ENCODE assay signal across 9 cellular contexts in the genomic region with DNA sequence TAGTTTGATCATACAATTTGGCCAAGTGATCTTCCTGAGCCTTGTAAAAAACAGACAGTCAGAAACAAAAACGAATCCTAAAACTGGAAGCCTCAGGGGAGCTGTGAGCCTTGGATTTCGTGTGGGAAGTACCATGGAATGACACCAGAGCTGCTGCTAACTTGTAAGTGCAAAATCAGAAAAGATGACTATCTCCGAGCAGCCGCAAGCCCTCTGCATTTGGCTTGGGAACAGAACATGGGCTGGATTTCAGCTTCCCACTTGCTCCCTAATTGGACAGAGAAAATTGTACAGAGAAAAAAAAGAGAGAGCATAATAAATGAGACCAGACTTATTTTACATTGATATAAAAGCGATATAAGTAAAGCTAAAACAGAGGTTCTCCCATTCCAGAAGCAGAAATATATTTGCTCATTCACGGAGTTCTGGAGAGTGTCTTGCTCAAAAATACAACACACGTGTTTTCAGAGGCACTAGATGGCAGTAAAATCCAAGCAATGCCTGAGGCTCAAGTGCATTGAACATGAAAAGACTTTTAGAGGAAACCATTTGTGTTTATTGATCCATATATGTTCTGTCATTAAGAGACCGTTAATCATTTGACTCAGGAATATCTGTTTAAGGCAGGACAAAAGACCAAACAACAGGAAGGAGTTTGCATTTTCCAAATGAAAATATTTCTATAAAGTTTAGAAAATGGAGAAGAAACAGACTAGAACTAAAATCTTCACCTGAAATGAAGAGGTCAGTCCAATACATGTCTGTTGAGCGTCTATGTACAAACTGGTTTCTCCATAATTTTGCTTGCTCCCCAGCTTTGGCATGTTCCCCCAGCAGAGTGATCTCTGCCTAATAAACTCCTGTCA.
DNase-seq lines count a peak whose midpoint lies in the region; ATAC-seq and TF ChIP-seq lines count a peak whose summit lies in the region.
"Had no signal": no experiment of that assay in that cellular context is flagged by ENCODE, and none has a peak within 500 bp of the region (broad histone marks: within the 10 kb centered on the region; RNA-seq: fewer than 3 reads in every experiment).

No MANE protein-coding gene starts in this region.

- no peaks in the 10 kb centered on the region for H3K4me1 ChIP-seq in NT2/D1 (ENCODE audit: insufficient read depth, insufficient read length)
- no peaks in the 10 kb centered on the region for H3K4me1 ChIP-seq in fibroblast of lung (ENCODE audit: control insufficient read depth, extremely low read depth, insufficient read depth, low read length)

- no peaks in the 10 kb centered on the region for H4K20me1 ChIP-seq in fibroblast of lung (ENCODE audit: control insufficient read depth, extremely low read depth, insufficient read depth, low read length)

- no peaks in the 10 kb centered on the region for H3K36me3 Mint-ChIP-seq in endothelial cell (ENCODE audit: low read depth, unreplicated experiment)
- H3K36me3 Mint-ChIP-seq: activated naive CD8-positive, alpha-beta T cell treated with anti-CD3 and anti-CD28 coated beads, Interleukin-2, amount 10 ng/mL, durations not matched to agents 7 days and 5 days had no signal

- peaks cover 2% of the 10 kb centered on the region for H3K4me1 Mint-ChIP-seq in endothelial cell (ENCODE audit: unreplicated experiment)
- H3K4me1 Mint-ChIP-seq: activated naive CD8-positive, alpha-beta T cell treated with anti-CD3 and anti-CD28 coated beads, Interleukin-2, amount 10 ng/mL, durations not matched to agents 7 days and 5 days had no signal

- peak; percentile 71 for ATAC-seq in Right ventricle myocardium superior (ENCODE audit: poor library complexity)
- no peak for ATAC-seq in HG03097 (IDR thresholded peaks at IDR 0.05; ENCODE audit: low FRiP score, unreplicated experiment)

- H3K4me3 ChIP-seq in NT2/D1 (ENCODE audit: insufficient read length, low read depth): no peak overlapping the region
- no peak overlapping the region for H3K4me3 ChIP-seq in fibroblast of lung (replicated peaks in 1 of 4; ENCODE audit: control extremely low read depth in 1 of 4, insufficient read depth in 1 of 4, low read depth in 3 of 4, low read length in 4 of 4)

- H3K79me2 ChIP-seq in fibroblast of lung (ENCODE audit: control insufficient read depth, insufficient read depth, low read length): no peaks in the 10 kb centered on the region

- intact Hi-C loops in Right ventricle myocardium superior (cut with DNase I): loop anchor here (10.0 kb wide), 1 partner anchor 641 kb away; no protein-coding TSS in a partner anchor
- intact Hi-C loops in cardiac septum (cut with DNase I): no loop called here

- H3K4me2 ChIP-seq in fibroblast of lung (ENCODE audit: extremely low read depth, insufficient read depth, low read length): no peak overlapping the region

- peaks cover 2% of the 10 kb centered on the region for H3K27me3 Mint-ChIP-seq in endothelial cell (ENCODE audit: unreplicated experiment)

- no peak overlapping the region for H2AFZ ChIP-seq in fibroblast of lung (ENCODE audit: low read length)

- H3K9me3 ChIP-seq in NT2/D1 (ENCODE audit: insufficient read depth, low read length) (no peaks in the 10 kb centered on the region), fibroblast of lung (ENCODE audit: control insufficient read depth, insufficient read depth, low read depth, low read length) (no peaks in the 10 kb centered on the region)

- TF ChIP-seq CTCF in fibroblast of lung (conservative IDR thresholded peaks at IDR 0.05 in 1 of 2, IDR thresholded peaks at IDR 0.05 in 1 of 2; ENCODE audit: low read depth in 1 of 2, low read length in 2 of 2) (peak; percentile 49 to 55), endothelial cell (IDR thresholded peaks at IDR 0.05; ENCODE audit: unreplicated experiment) (no peak)

- H3K36me3 ChIP-seq in NT2/D1 (ENCODE audit: insufficient read depth, insufficient read length, low read length) (no peaks in the 10 kb centered on the region), fibroblast of lung (ENCODE audit: control insufficient read depth, insufficient read depth, low read length) (no peaks in the 10 kb centered on the region)

- H3K4me3 Mint-ChIP-seq in endothelial cell (ENCODE audit: unreplicated experiment): no peak overlapping the region
- H3K4me3 Mint-ChIP-seq: activated naive CD8-positive, alpha-beta T cell treated with anti-CD3 and anti-CD28 coated beads, Interleukin-2, amount 10 ng/mL, durations not matched to agents 7 days and 5 days had no signal

- DNase-seq in Right ventricle myocardium superior (no peak), cardiac septum (ENCODE audit: low spot score) (no peak), NT2/D1 (ENCODE audit: low read depth, low spot score) (peak; percentile 5), fibroblast of lung (ENCODE audit: low read depth in 2 of 2) (peak; percentile 37 to 66), putamen (ENCODE audit: low spot score) (peak; percentile 82), endothelial cell (ENCODE audit: low spot score) (no peak)
- no peak for DNase-seq in activated effector memory CD4-positive, alpha-beta T cell treated with anti-CD3 and anti-CD28 coated beads, Interleukin-2, amount 50 U/mL, for 16 hours
- DNase-seq: activated naive CD8-positive, alpha-beta T cell treated with anti-CD3 and anti-CD28 coated beads, Interleukin-2, amount 10 ng/mL, durations not matched to agents 7 days and 5 days had no signal

- H3K9ac ChIP-seq in NT2/D1 (ENCODE audit: insufficient read length, low read depth) (no peak overlapping the region), fibroblast of lung (ENCODE audit: insufficient read depth, low read length) (no peak overlapping the region)

- H3K27ac ChIP-seq in fibroblast of lung (ENCODE audit: insufficient read depth, low read length): no peak overlapping the region

- no peaks in the 10 kb centered on the region for H3K9me3 Mint-ChIP-seq in endothelial cell (ENCODE audit: unreplicated experiment)
- H3K9me3 Mint-ChIP-seq: activated naive CD8-positive, alpha-beta T cell treated with anti-CD3 and anti-CD28 coated beads, Interleukin-2, amount 10 ng/mL, durations not matched to agents 7 days and 5 days had no signal

- H3K27me3 ChIP-seq in NT2/D1 (ENCODE audit: insufficient read depth, insufficient read length): no peaks in the 10 kb centered on the region
- no peaks in the 10 kb centered on the region for H3K27me3 ChIP-seq in fibroblast of lung (ENCODE audit: control insufficient read depth, insufficient read depth, low read length)

- H3K27ac Mint-ChIP-seq in endothelial cell (ENCODE audit: unreplicated experiment): no peak overlapping the region
- H3K27ac Mint-ChIP-seq: activated naive CD8-positive, alpha-beta T cell treated with anti-CD3 and anti-CD28 coated beads, Interleukin-2, amount 10 ng/mL, durations not matched to agents 7 days and 5 days had no signal

Comparison
In these comparisons a context has a peak if more than half of its experiments do, and no peak if none do; other contexts are left out.
1. DNase-seq: peak in NT2/D1 (single experiment), fibroblast of lung (2 of 2) and putamen (single experiment); none in Right ventricle myocardium superior (single experiment), cardiac septum (single experiment), endothelial cell (single experiment) and activated effector memory CD4-positive, alpha-beta T cell treated with anti-CD3 and anti-CD28 coated beads, Interleukin-2, amount 50 U/mL, for 16 hours (single experiment).